In genomic region chr6:1380625-1381396, GRCh38 we compare ENCODE assay signal across 14 cellular contexts. TPM values are rescaled to one million over a fixed set of nuclear protein-coding genes. Genes with fewer than 3 reads are reported as not detected.
DNase-seq lines count a peak whose midpoint lies in the region; ATAC-seq and TF ChIP-seq lines count a peak whose summit lies in the region.
"Had no signal": no experiment of that assay in that cellular context is flagged by ENCODE, and none has a peak within 500 bp of the region (broad histone marks: within the 10 kb centered on the region; RNA-seq: fewer than 3 reads in every experiment).

No MANE protein-coding gene starts in this region.

- no peak overlapping the region for H3K27ac ChIP-seq in neural cell (ENCODE audit: low read length)
- H3K27ac ChIP-seq: neutrophil, thoracic aorta had no signal

- H3K4me1 Mint-ChIP-seq in T-helper 2 cell treated with Interferon-gamma antibody and Interleukin-4, amounts not matched to agents 5 μg/mL and 100 μg/mL, for 36 hours (ENCODE audit: low read depth), result peaks cover 22% of the 10 kb centered on the region
- H3K4me1 Mint-ChIP-seq in central memory CD8-positive, alpha-beta T cell, result peaks cover 29% of the 10 kb centered on the region

- no peak for ATAC-seq in central memory CD8-positive, alpha-beta T cell (replicated peaks; ENCODE audit: extremely low read depth, poor library complexity, severe bottlenecking)
- ATAC-seq in sciatic nerve, result no peak

- no peak overlapping the region for H3K4me3 ChIP-seq in neural cell (ENCODE audit: low read length)

- in situ Hi-C loops in G401 (cut with HindIII; ENCODE audit: low sequenced_read_pairs), result no loop called here

- H3K79me2 ChIP-seq in neural cell (replicated peaks; ENCODE audit: insufficient read depth, low read length), result no peaks in the 10 kb centered on the region

- intact Hi-C loops in sciatic nerve (cut with DNase I), result loop anchor here (5.0 kb wide), 1 partner anchor 584 kb away; no protein-coding TSS in a partner anchor

- H3K27me3 Mint-ChIP-seq in T-helper 2 cell treated with Interferon-gamma antibody and Interleukin-4, amounts not matched to agents 5 μg/mL and 100 μg/mL, for 36 hours (ENCODE audit: low read depth), result peaks cover 74% of the 10 kb centered on the region
- H3K27me3 Mint-ChIP-seq in central memory CD8-positive, alpha-beta T cell, result peaks cover 65% of the 10 kb centered on the region

- no peaks in the 10 kb centered on the region for H3K36me3 ChIP-seq in neural cell (ENCODE audit: insufficient read depth, low read length)
- H3K36me3 ChIP-seq: neutrophil, thoracic aorta had no signal

- no peaks in the 10 kb centered on the region for H3F3A ChIP-seq in neural cell (ENCODE audit: insufficient read depth, low read length, poor library complexity, severe bottlenecking)

- H3K9ac ChIP-seq in neural cell (ENCODE audit: low read length), result no peak overlapping the region

- H3K27me3 ChIP-seq in neural cell (ENCODE audit: insufficient read depth, low read depth, low read length), result peaks cover 99% of the 10 kb centered on the region

- H3K27ac Mint-ChIP-seq in T-helper 2 cell treated with Interferon-gamma antibody and Interleukin-4, amounts not matched to agents 5 μg/mL and 100 μg/mL, for 36 hours, result peak overlapping the region; percentile 34
- H3K27ac Mint-ChIP-seq in central memory CD8-positive, alpha-beta T cell (ENCODE audit: low read depth), result no peak overlapping the region

- H3K4me3 Mint-ChIP-seq in T-helper 2 cell treated with Interferon-gamma antibody and Interleukin-4, amounts not matched to agents 5 μg/mL and 100 μg/mL, for 36 hours, result peak overlapping the region; percentile 22
- peak overlapping the region; percentile 34 for H3K4me3 Mint-ChIP-seq in central memory CD8-positive, alpha-beta T cell

- DNase-seq in T-helper 2 cell treated with Interferon-gamma antibody and Interleukin-4, amounts not matched to agents 5 μg/mL and 100 μg/mL, for 36 hours (ENCODE audit: low spot score), result no peak
- DNase-seq in T-helper 2 cell (no peak), G401 (ENCODE audit: low spot score) (peak; percentile 12), sciatic nerve (ENCODE audit: low spot score) (no peak), SKM-1 (lab: John Stamatoyannopoulos, UW; ENCODE audit: unreplicated experiment) (no peak), NCI-H2227 (lab: John Stamatoyannopoulos, UW; ENCODE audit: unreplicated experiment) (no peak)
- no peak for DNase-seq in central memory CD8-positive, alpha-beta T cell (ENCODE audit: low spot score in 2 of 2)
- DNase-seq: activated naive CD4-positive, alpha-beta T cell treated with anti-CD3 and anti-CD28 coated beads, Interleukin-2, amount 50 U/mL, for 16 hours; COR-L47; left colon had no signal

- no peak for TF ChIP-seq RAD21 in neural cell (conservative IDR thresholded peaks at IDR 0.05)

- H3K9me2 ChIP-seq in neural cell (ENCODE audit: insufficient read depth, low read length), result no peaks in the 10 kb centered on the region

- no peak overlapping the region for H3K4me2 ChIP-seq in neural cell (ENCODE audit: low read length)

- TF ChIP-seq CTCF in neural cell (IDR thresholded peaks at IDR 0.05; ENCODE audit: poor library complexity, severe bottlenecking), result no peak

- H4K20me1 ChIP-seq in neural cell (ENCODE audit: insufficient read depth), result no peaks in the 10 kb centered on the region

- TF ChIP-seq EP300 in neural cell (conservative IDR thresholded peaks at IDR 0.05; ENCODE audit: poor library complexity, severe bottlenecking), result no peak

- H2AFZ ChIP-seq in neural cell (ENCODE audit: low read depth, low read length), result no peak overlapping the region

- H3K9me3 ChIP-seq in neural cell (ENCODE audit: low read length), result no peaks in the 10 kb centered on the region
- H3K9me3 ChIP-seq: neutrophil, thoracic aorta had no signal

- H3K36me3 Mint-ChIP-seq in T-helper 2 cell treated with Interferon-gamma antibody and Interleukin-4, amounts not matched to agents 5 μg/mL and 100 μg/mL, for 36 hours (ENCODE audit: low read depth), result peaks cover 3% of the 10 kb centered on the region
- H3K36me3 Mint-ChIP-seq in central memory CD8-positive, alpha-beta T cell (ENCODE audit: insufficient read depth), result peaks cover 7% of the 10 kb centered on the region

- H3K9me3 Mint-ChIP-seq in T-helper 2 cell treated with Interferon-gamma antibody and Interleukin-4, amounts not matched to agents 5 μg/mL and 100 μg/mL, for 36 hours, result no peaks in the 10 kb centered on the region
- no peaks in the 10 kb centered on the region for H3K9me3 Mint-ChIP-seq in central memory CD8-positive, alpha-beta T cell

TF ChIP-seq in neural cell, 6 proteins besides CTCF, POLR2A, EP300 and RAD21:
- no peak for TF ChIP-seq POLR2AphosphoS5 (IDR thresholded peaks at IDR 0.05)
- TF ChIP-seq EZH2 (IDR thresholded peaks at IDR 0.05; ENCODE audit: borderline replicate concordance, insufficient read depth, low read length, poor library complexity, severe bottlenecking), result peak; percentile 64

RNA-seq across cellular contexts. Expression of gene FOXF2, which starts 8.6 kb away (rescaled TPM):
- 0.68 TPM in 1 of 2 replicates, not detected in the other for total RNA-seq in G401 (2014; rRNA removed; shearing (Covaris generic))
- polyA plus RNA-seq in neural cell, result not detected in 2 replicates
- not detected in 2 replicates for polyA minus RNA-seq in neural cell
- 0.58 TPM for total RNA-seq in sciatic nerve
- total RNA-seq: epithelial cell of proximal tubule had no signal
